1 cellular context compared by ENCODE assay signal in genomic region chr16:29712770-29713169, GRCh38.
TF ChIP-seq lines count a peak whose summit lies in the region.

No MANE protein-coding gene starts in this region.

TF ChIP-seq in WTC11, 78 proteins besides CTCF, POLR2A, EP300 and RAD21 (continued from another document):
- TF ChIP-seq, protein P1, sequence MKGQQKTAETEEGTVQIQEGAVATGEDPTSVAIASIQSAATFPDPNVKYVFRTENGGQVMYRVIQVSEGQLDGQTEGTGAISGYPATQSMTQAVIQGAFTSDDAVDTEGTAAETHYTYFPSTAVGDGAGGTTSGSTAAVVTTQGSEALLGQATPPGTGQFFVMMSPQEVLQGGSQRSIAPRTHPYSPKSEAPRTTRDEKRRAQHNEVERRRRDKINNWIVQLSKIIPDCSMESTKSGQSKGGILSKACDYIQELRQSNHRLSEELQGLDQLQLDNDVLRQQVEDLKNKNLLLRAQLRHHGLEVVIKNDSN (CRISPR knock-in tag; IDR thresholded peaks at IDR 0.05): no peak
- TF ChIP-seq CDX4 (CRISPR knock-in tag; IDR thresholded peaks at IDR 0.05; ENCODE audit: borderline replicate concordance): no peak
